In the genomic region with DNA sequence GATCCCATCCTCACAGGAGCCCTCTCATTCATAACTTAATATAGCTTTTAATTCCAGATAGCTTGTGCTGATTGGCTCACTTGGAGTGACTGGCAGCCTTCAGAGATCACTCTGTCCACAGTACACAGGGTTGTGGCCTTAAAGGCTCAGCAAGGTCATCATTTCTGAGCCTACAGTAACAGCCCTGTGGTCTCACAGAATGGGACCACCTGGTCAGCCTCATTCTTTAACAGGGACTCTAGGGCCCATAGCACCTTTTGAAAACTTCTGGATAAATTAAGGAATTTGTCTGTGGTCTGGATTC, we compare ENCODE assay signal across 9 cellular contexts. TPM values are rescaled to one million over a fixed set of nuclear protein-coding genes. Genes with fewer than 3 reads are reported as not detected.
DNase-seq lines count a peak whose midpoint lies in the region; ATAC-seq and TF ChIP-seq lines count a peak whose summit lies in the region.
"Had no signal": no experiment of that assay in that cellular context is flagged by ENCODE, and none has a peak within 500 bp of the region (broad histone marks: within the 10 kb centered on the region; RNA-seq: fewer than 3 reads in every experiment).

No MANE protein-coding gene starts in this region.

- POLR2A ChIA-PET in T-cell (lab: Charles Lee), result interaction anchor here (0.6 to 2.1 kb wide), 19 partner anchors 15 to 1051 kb away, joined by 3 to 22 read pairs (median 8); partner anchors contain the start of gene ZFP36L2 (in 1 of the 2)

- DNase-seq in GM04503 (ENCODE audit: low read depth) (peak; percentile 29), T-cell (no peak), esophagus squamous epithelium (lab: John Stamatoyannopoulos, UW) (no peak), progenitor cell of endocrine pancreas (ENCODE audit: low spot score, unreplicated experiment) (no peak), islet precursor cell (no peak), NCI-H82 (lab: John Stamatoyannopoulos, UW) (no peak), AML-193 (lab: John Stamatoyannopoulos, UW) (no peak), HK-2 (ENCODE audit: unreplicated experiment) (no peak)
- DNase-seq: stimulated activated CD4-positive, alpha-beta T cell treated with anti-CD3 and anti-CD28 coated beads, Interleukin-2, amount 100 ng/mL, for 48 hours had no signal

- H3K27me3 Mint-ChIP-seq in T-cell (no peaks in the 10 kb centered on the region), progenitor cell of endocrine pancreas (no peaks in the 10 kb centered on the region)

- no peak for ATAC-seq in T-cell (replicated peaks in 1 of 4)

- H3K27me3 ChIP-seq in esophagus squamous epithelium, result no peaks in the 10 kb centered on the region

- H3K9me3 Mint-ChIP-seq in T-cell (no peaks in the 10 kb centered on the region), progenitor cell of endocrine pancreas (ENCODE audit: low read depth) (no peaks in the 10 kb centered on the region)

- H3K4me3 ChIP-seq in esophagus squamous epithelium, result no peak overlapping the region

- H3K27ac ChIP-seq in esophagus squamous epithelium, result peak overlapping the region; percentile 43 to 82 (median 66)

- H3K4me3 Mint-ChIP-seq in T-cell (peak overlapping the region; percentile 31 to 77 (median 68)), progenitor cell of endocrine pancreas (ENCODE audit: low read depth) (no peak overlapping the region)

- H3K36me3 Mint-ChIP-seq in T-cell (no peaks in the 10 kb centered on the region), progenitor cell of endocrine pancreas (ENCODE audit: insufficient read depth) (no peaks in the 10 kb centered on the region)

- no peak for TF ChIP-seq POLR2A in esophagus squamous epithelium (IDR thresholded peaks at IDR 0.05)

- H3K27ac Mint-ChIP-seq in T-cell (peak overlapping the region; percentile 97), progenitor cell of endocrine pancreas (peak overlapping the region; percentile 10)

- peaks cover 0 to 13% (median 8%) of the 10 kb centered on the region in 3 donors for H3K9me3 ChIP-seq in esophagus squamous epithelium

- peaks cover 88 to 91% (median 91%) of the 10 kb centered on the region in 3 donors for H3K4me1 Mint-ChIP-seq in T-cell
- peaks cover 44% of the 10 kb centered on the region for H3K4me1 Mint-ChIP-seq in progenitor cell of endocrine pancreas (ENCODE audit: low read depth)

- intact Hi-C loops in esophagus squamous epithelium (cut with DNase I), result no loop called here

- H3K4me1 ChIP-seq in esophagus squamous epithelium, result peaks cover 26 to 83% (median 28%) of the 10 kb centered on the region in 3 donors

- H3K36me3 ChIP-seq in esophagus squamous epithelium, result no peaks in the 10 kb centered on the region

- TF ChIP-seq CTCF in esophagus squamous epithelium (IDR thresholded peaks at IDR 0.05), result no peak
- TF ChIP-seq CTCF in progenitor cell of endocrine pancreas (IDR thresholded peaks at IDR 0.05; ENCODE audit: unreplicated experiment), result no peak

- CTCF ChIA-PET in T-cell (lab: Charles Lee), result interaction anchor here (0.6 to 2.7 kb wide), 16 partner anchors 11 to 309 kb away, joined by 3 to 26 read pairs (median 4); no protein-coding TSS in a partner anchor

RNA-seq across cellular contexts. Expression of gene ZFP36L2, which starts 51.3 kb away (rescaled TPM):
- 100 to 1,000 TPM; 329 to 974 (median 377) TPM for total RNA-seq in T-cell
- total RNA-seq in esophagus squamous epithelium, result 10 to 100 TPM; 26.6 to 87.7 (median 41.8) TPM
- total RNA-seq in progenitor cell of endocrine pancreas, result 213 and 222 TPM in 2 replicates
